Comparison of ENCODE assay signal across 16 cellular contexts in the genomic region with DNA sequence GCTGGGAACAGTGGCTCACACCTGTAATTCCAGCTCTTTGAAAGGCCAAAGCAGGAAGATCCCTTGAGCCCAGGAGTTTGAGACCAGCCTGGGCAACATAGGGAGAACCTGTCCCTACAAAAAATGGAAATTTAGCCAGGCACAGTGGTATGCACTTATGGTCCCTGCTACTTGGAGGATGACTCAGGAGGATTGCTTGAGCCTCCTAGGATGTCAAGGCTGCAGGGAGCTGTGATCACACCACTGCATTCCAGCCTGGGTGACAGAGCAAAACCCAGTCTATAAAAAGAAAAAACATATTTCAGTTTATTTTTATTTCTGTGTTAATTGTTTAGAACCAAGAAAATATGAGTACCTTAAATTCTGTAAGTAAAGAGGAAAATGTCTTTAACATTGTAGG.
DNase-seq lines count a peak whose midpoint lies in the region; ATAC-seq, FAIRE-seq and TF ChIP-seq lines count a peak whose summit lies in the region.
"Had no signal": no experiment of that assay in that cellular context is flagged by ENCODE, and none has a peak within 500 bp of the region (broad histone marks: within the 10 kb centered on the region; RNA-seq: fewer than 3 reads in every experiment).

No MANE protein-coding gene starts in this region.

- H3K27me3 ChIP-seq in thyroid gland = no peaks in the 10 kb centered on the region

- peaks cover 9 to 34% of the 10 kb centered on the region in 2 donors for H3K4me1 ChIP-seq in thyroid gland

- no peak overlapping the region for H3K4me3 ChIP-seq in thyroid gland (replicated peaks in 1 of 3)
- H3K4me3 ChIP-seq: SK-N-MC had no signal

- no peak overlapping the region for H3K4me3 Mint-ChIP-seq in HFFc6
- H3K4me3 Mint-ChIP-seq in activated CD8-positive, alpha-beta T cell treated with anti-CD3 and anti-CD28 coated beads for 36 hours = no peak overlapping the region
- H3K4me3 Mint-ChIP-seq: activated CD4-positive, alpha-beta memory T cell treated with anti-CD3 and anti-CD28 coated beads for 36 hours; CD4-positive, alpha-beta T cell; immature natural killer cell had no signal

- CTCF ChIA-PET in activated CD8-positive, alpha-beta T cell treated with anti-CD3 and anti-CD28 coated beads for 36 hours (lab: Charles Lee) = no interaction called here

- FAIRE-seq in GM19239 (lab: Jason Lieb, UNC) = no peak
- FAIRE-seq: GM12891 had no signal

- H3K9me3 ChIP-seq in thyroid gland = no peaks in the 10 kb centered on the region

- peak overlapping the region in 2 of 3 donors; percentile 6 to 22 for H3K27ac ChIP-seq in thyroid gland
- H3K27ac ChIP-seq: SK-N-MC had no signal

- no peak for ATAC-seq in activated CD8-positive, alpha-beta T cell treated with anti-CD3 and anti-CD28 coated beads for 36 hours

- intact Hi-C loops in thyroid gland (cut with DNase I) = no loop called here
- intact Hi-C loops in activated CD8-positive, alpha-beta T cell treated with anti-CD3 and anti-CD28 coated beads for 36 hours (cut with micrococcal nuclease) = no loop called here

- H3K36me3 Mint-ChIP-seq in HFFc6 (ENCODE audit: low read depth) = peaks cover 63% of the 10 kb centered on the region
- H3K36me3 Mint-ChIP-seq in activated CD8-positive, alpha-beta T cell treated with anti-CD3 and anti-CD28 coated beads for 36 hours (ENCODE audit: low read depth) = peaks cover 2% of the 10 kb centered on the region
- H3K36me3 Mint-ChIP-seq: activated CD4-positive, alpha-beta memory T cell treated with anti-CD3 and anti-CD28 coated beads for 36 hours had no signal

- peaks cover 12% of the 10 kb centered on the region; the same call in 1 of the 2 replicates for H3K9me3 Mint-ChIP-seq in HFFc6
- no peaks in the 10 kb centered on the region for H3K9me3 Mint-ChIP-seq in activated CD8-positive, alpha-beta T cell treated with anti-CD3 and anti-CD28 coated beads for 36 hours
- H3K9me3 Mint-ChIP-seq: activated CD4-positive, alpha-beta memory T cell treated with anti-CD3 and anti-CD28 coated beads for 36 hours; CD4-positive, alpha-beta T cell; immature natural killer cell had no signal

- peaks cover 87% of the 10 kb centered on the region for H3K4me1 Mint-ChIP-seq in HFFc6 (ENCODE audit: low read depth)
- no peaks in the 10 kb centered on the region for H3K4me1 Mint-ChIP-seq in activated CD8-positive, alpha-beta T cell treated with anti-CD3 and anti-CD28 coated beads for 36 hours (ENCODE audit: low read depth)

- H3K27ac Mint-ChIP-seq in HFFc6 = peak overlapping the region; percentile 82
- no peak overlapping the region for H3K27ac Mint-ChIP-seq in activated CD8-positive, alpha-beta T cell treated with anti-CD3 and anti-CD28 coated beads for 36 hours
- H3K27ac Mint-ChIP-seq: activated CD4-positive, alpha-beta memory T cell treated with anti-CD3 and anti-CD28 coated beads for 36 hours; CD4-positive, alpha-beta T cell; immature natural killer cell had no signal

- TF ChIP-seq CTCF in HFFc6 (IDR thresholded peaks at IDR 0.05) (no peak), thyroid gland (IDR thresholded peaks at IDR 0.05) (no peak)
- no peak for TF ChIP-seq CTCF in activated CD8-positive, alpha-beta T cell treated with anti-CD3 and anti-CD28 coated beads for 36 hours (IDR thresholded peaks at IDR 0.05)

- H3K36me3 ChIP-seq in thyroid gland = peaks cover 0 to 11% of the 10 kb centered on the region in 2 donors

- no peak for TF ChIP-seq POLR2A in thyroid gland (IDR thresholded peaks at IDR 0.05)

- DNase-seq in HFFc6 = peak; percentile 78
- DNase-seq in amniotic epithelial cell (ENCODE audit: low read depth) = peak; percentile 51
- peak; percentile 52 for DNase-seq in glomerular visceral epithelial cell (ENCODE audit: extremely low spot score)
- DNase-seq in thyroid gland = no peak
- no peak for DNase-seq in GM19239 (ENCODE audit: insufficient read length, low spot score)
- no peak for DNase-seq in NCI-H1436 (lab: John Stamatoyannopoulos, UW)
- no peak for DNase-seq in activated CD8-positive, alpha-beta T cell treated with anti-CD3 and anti-CD28 coated beads for 36 hours
- DNase-seq: activated CD4-positive, alpha-beta memory T cell treated with anti-CD3 and anti-CD28 coated beads for 36 hours; aorta; CD4-positive, alpha-beta T cell; immature natural killer cell; NCI-H2171 treated with DMSO at 0.1 percent for 48 hours; NK-92 treated with Interleukin-12 subunit alpha and Interleukin-12 subunit beta, amount 100 ng/mL, for 24 hours; stimulated activated CD4-positive, alpha-beta T cell treated with anti-CD3 and anti-CD28 coated beads, Interleukin-15, amount 100 ng/mL, for 24 hours had no signal

- H3K27me3 Mint-ChIP-seq in HFFc6 (ENCODE audit: insufficient read depth) = peaks cover 3% of the 10 kb centered on the region; the same call in 1 of the 2 replicates
- no peaks in the 10 kb centered on the region for H3K27me3 Mint-ChIP-seq in activated CD8-positive, alpha-beta T cell treated with anti-CD3 and anti-CD28 coated beads for 36 hours

- POLR2A ChIA-PET in activated CD8-positive, alpha-beta T cell treated with anti-CD3 and anti-CD28 coated beads for 36 hours (lab: Charles Lee) = no interaction called here

Comparison
In these comparisons a context has a peak if more than half of its experiments do, and no peak if none do; other contexts are left out.
1. DNase-seq: peak in HFFc6 (single experiment), amniotic epithelial cell (single experiment) and glomerular visceral epithelial cell (single experiment); none in thyroid gland (0 of 2), GM19239 (single experiment), NCI-H1436 (single experiment) and activated CD8-positive, alpha-beta T cell treated with anti-CD3 and anti-CD28 coated beads for 36 hours (single experiment).